In genomic region chr5:13955896-13956295, GRCh38 we compare ENCODE assay signal across 18 cellular contexts. TPM values are rescaled to one million over a fixed set of nuclear protein-coding genes. Genes with fewer than 3 reads are reported as not detected.
DNase-seq lines count a peak whose midpoint lies in the region; ATAC-seq and TF ChIP-seq lines count a peak whose summit lies in the region.
"Had no signal": no experiment of that assay in that cellular context is flagged by ENCODE, and none has a peak within 500 bp of the region (broad histone marks: within the 10 kb centered on the region; RNA-seq: fewer than 3 reads in every experiment).

No MANE protein-coding gene starts in this region.

- no peak for ATAC-seq in omental fat pad (ENCODE audit: low FRiP score)

- no peak overlapping the region for H3K27ac ChIP-seq in prostate gland
- H3K27ac ChIP-seq: SK-N-MC had no signal

- WGBS in prostate gland, result 82% methylated on average over 5 of the region's 5 CpGs

- no peak for TF ChIP-seq POLR2A in prostate gland (IDR thresholded peaks at IDR 0.05)

- H3K9me3 ChIP-seq in prostate gland, result no peaks in the 10 kb centered on the region

- intact Hi-C loops in prostate gland (cut with DNase I), result no loop called here

- peak; percentile 40 for DNase-seq in AG10803 (ENCODE audit: low read depth)
- peak; percentile 68 for DNase-seq in HS-27A (ENCODE audit: low read depth)
- peak; percentile 23 for DNase-seq in myocyte (ENCODE audit: low read depth)
- DNase-seq in omental fat pad (ENCODE audit: low spot score), result no peak
- no peak for DNase-seq in prostate gland (ENCODE audit: low spot score)
- DNase-seq in middle frontal gyrus (ENCODE audit: extremely low spot score, low spot score), result no peak
- DNase-seq: CD4-positive, alpha-beta T cell; DMS153; Karpas-422; MM.1S; NCI-H1092 treated with DMSO at 0.1 percent for 48 hours; NCI-H187; NCI-H2227 treated with DMSO at 0.1 percent for 48 hours; NCI-H510A treated with DMSO at 0.1 percent for 48 hours; NCI-H774; SHP77 had no signal

- H3K27me3 ChIP-seq in prostate gland (replicated peaks; ENCODE audit: insufficient read depth), result no peaks in the 10 kb centered on the region

- H3K4me1 ChIP-seq in prostate gland (replicated peaks), result no peaks in the 10 kb centered on the region

- no peak overlapping the region for H3K4me3 ChIP-seq in AG10803 (ENCODE audit: low read length)
- H3K4me3 ChIP-seq in WI38 (ENCODE audit: low read depth, low read length), result 0 out of 2 replicates have a peak overlapping the region, but pooled peaks have one; percentile 11
- H3K4me3 ChIP-seq in prostate gland, result no peak overlapping the region
- H3K4me3 ChIP-seq: SK-N-MC had no signal

- TF ChIP-seq CTCF in AG10803 (conservative IDR thresholded peaks at IDR 0.05; ENCODE audit: low read length), result no peak
- no peak for TF ChIP-seq CTCF in WI38 (IDR thresholded peaks at IDR 0.05; ENCODE audit: low read depth, low read length)
- no peak for TF ChIP-seq CTCF in omental fat pad (IDR thresholded peaks at IDR 0.05)
- no peak for TF ChIP-seq CTCF in prostate gland (IDR thresholded peaks at IDR 0.05)

- H3K36me3 ChIP-seq in prostate gland, result no peaks in the 10 kb centered on the region

RNA-seq across cellular contexts. Expression of gene DNAH5, which starts 11.4 kb away (rescaled TPM):
- 0.57 and 1.5 TPM in 2 replicates for total RNA-seq in myocyte
- 0.53 TPM for polyA plus RNA-seq in myocyte (2012)
- total RNA-seq in omental fat pad, result under 1 TPM in 3 of 4 donors, not detected in 1; 0.19 to 0.96 (median 0.46) TPM
- total RNA-seq in prostate gland, result 1 to 10 TPM; 3.7 to 6.8 TPM
- total RNA-seq: CD4-positive, alpha-beta T cell had no signal

Comparison
In these comparisons a context has a peak if more than half of its experiments do, and no peak if none do; other contexts are left out.
1. DNase-seq: peak in AG10803 (single experiment), HS-27A (single experiment) and myocyte (single experiment); none in omental fat pad (single experiment), prostate gland (single experiment) and middle frontal gyrus (single experiment).